Comparison of ENCODE assay signal across 14 cellular contexts in genomic region chr20:23435675-23436539, GRCh38. TPM values are rescaled to one million over a fixed set of nuclear protein-coding genes. Genes with fewer than 3 reads are reported as not detected.
DNase-seq lines count a peak whose midpoint lies in the region; ATAC-seq, FAIRE-seq and TF ChIP-seq lines count a peak whose summit lies in the region.
"Had no signal": no experiment of that assay in that cellular context is flagged by ENCODE, and none has a peak within 500 bp of the region (broad histone marks: within the 10 kb centered on the region; RNA-seq: fewer than 3 reads in every experiment).

No MANE protein-coding gene starts in this region.

- no peak overlapping the region for H3K27ac ChIP-seq in DND-41 (ENCODE audit: low read length)
- H3K27ac ChIP-seq in kidney (ENCODE audit: low read depth in 2 of 2, low read length in 2 of 2) = no peak overlapping the region

- no peak for TF ChIP-seq CTCF in DND-41 (IDR thresholded peaks at IDR 0.05; ENCODE audit: borderline replicate concordance, extremely low read depth, low read length, poor library complexity, severe bottlenecking)
- no peak for TF ChIP-seq CTCF in mucosa of descending colon (IDR thresholded peaks at IDR 0.05)
- no peak for TF ChIP-seq CTCF in kidney (IDR thresholded peaks at IDR 0.05; ENCODE audit: borderline replicate concordance, extremely low read depth, insufficient read depth)

- FAIRE-seq in kidney (lab: Jason Lieb, UNC) = no peak

- DNase-seq in DND-41 (no peak), NCI-H2196 treated with DMSO at 0.1 percent for 48 hours (lab: John Stamatoyannopoulos, UW; ENCODE audit: unreplicated experiment) (peak; percentile 60), cerebellar nuclear complex (lab: John Stamatoyannopoulos, UW) (peak; percentile 21 to 74), mucosa of descending colon (peak in 2 of 3 donors; percentile 62 to 68), Kasumi-1 (lab: John Stamatoyannopoulos, UW) (no peak), kidney (no peak)
- DNase-seq: effector memory CD4-positive, alpha-beta T cell; H7; mesendoderm; T-helper 17 cell had no signal

- no peak overlapping the region for H3K4me3 ChIP-seq in DND-41 (ENCODE audit: low read depth in 1 of 2, low read length in 2 of 2)
- no peak overlapping the region for H3K4me3 ChIP-seq in mucosa of descending colon
- no peak overlapping the region for H3K4me3 ChIP-seq in kidney (ENCODE audit: low read length in 2 of 2)

- intact Hi-C loops in mucosa of descending colon (cut with DNase I, micrococcal nuclease) (no loop called here), kidney (cut with DNase I) (no loop called here)

- H3K4me2 ChIP-seq in DND-41 (ENCODE audit: insufficient read depth, low read length) = no peak overlapping the region

- no peaks in the 10 kb centered on the region for H3K9me3 ChIP-seq in DND-41 (ENCODE audit: insufficient read depth, low read length, severe bottlenecking)
- H3K9me3 ChIP-seq in mucosa of descending colon = no peaks in the 10 kb centered on the region
- no peaks in the 10 kb centered on the region for H3K9me3 ChIP-seq in kidney (ENCODE audit: control insufficient read depth in 1 of 2, low read length in 2 of 2)

- H3K4me1 ChIP-seq in DND-41 (ENCODE audit: insufficient read depth, low read length) (no peaks in the 10 kb centered on the region), mucosa of descending colon (ENCODE audit: low read depth) (peaks cover 3% of the 10 kb centered on the region), kidney (ENCODE audit: control insufficient read depth in 1 of 2, insufficient read depth in 1 of 2, low read depth in 1 of 2, low read length in 2 of 2) (peaks cover 0 to 2% of the 10 kb centered on the region in 2 donors)

- H3K79me2 ChIP-seq in DND-41 (ENCODE audit: insufficient read depth, low read length) = no peaks in the 10 kb centered on the region

- 0 out of 2 replicates have a peak overlapping the region, but pooled peaks have one; percentile 9 for H2AFZ ChIP-seq in DND-41 (ENCODE audit: low read depth, low read length)

- H3K27me3 ChIP-seq in DND-41 (ENCODE audit: insufficient read depth, low read length, poor library complexity) = peaks cover 12% of the 10 kb centered on the region

- H4K20me1 ChIP-seq in DND-41 (ENCODE audit: insufficient read depth, low read length) = no peaks in the 10 kb centered on the region

- H3K36me3 ChIP-seq in DND-41 (ENCODE audit: insufficient read depth, low read length) (no peaks in the 10 kb centered on the region), mucosa of descending colon (ENCODE audit: low read depth) (no peaks in the 10 kb centered on the region), kidney (ENCODE audit: control insufficient read depth in 1 of 2, insufficient read depth in 2 of 2, low read length in 2 of 2) (no peaks in the 10 kb centered on the region)

- H3K9ac ChIP-seq in DND-41 (ENCODE audit: low read depth, low read length) = no peak overlapping the region
- H3K9ac ChIP-seq in kidney (ENCODE audit: low read length in 2 of 2) = no peak overlapping the region

- ATAC-seq in DND-41 (ENCODE audit: insufficient read depth, low read depth) = no peak
- peak; percentile 72 for ATAC-seq in mucosa of descending colon
- ATAC-seq in HG02642 (IDR thresholded peaks at IDR 0.05; ENCODE audit: poor library complexity, unreplicated experiment) = no peak
- ATAC-seq in GM19328 (IDR thresholded peaks at IDR 0.05; ENCODE audit: unreplicated experiment) = no peak
- ATAC-seq: T-helper 17 cell had no signal

RNA-seq across cellular contexts. Expression of gene CSTL1, which starts 3.6 kb away (rescaled TPM):
- total RNA-seq in mucosa of descending colon = not detected
- total RNA-seq in kidney = not detected
- polyA plus RNA-seq in kidney (ENCODE audit: insufficient read depth, low read depth, low replicate concordance) = not detected
- total RNA-seq: H7, T-helper 17 cell, ureter had no signal
- polyA plus RNA-seq: BJ had no signal

RNA-seq across cellular contexts. Expression of gene NAPB, which starts 14.6 kb away (rescaled TPM):
- total RNA-seq in mucosa of descending colon (10 to 100 TPM in 1 of 3 donors, 1 to 10 TPM in 2; 8.2 to 22.8 (median 8.9) TPM), kidney (9.6 TPM)
- 5.3 TPM for polyA plus RNA-seq in kidney (ENCODE audit: insufficient read depth, low read depth, low replicate concordance)

RNA-seq across cellular contexts. Expression of gene CST11, which starts 16.8 kb away (rescaled TPM):
- total RNA-seq in mucosa of descending colon = not detected
- not detected for total RNA-seq in kidney
- not detected for polyA plus RNA-seq in kidney (ENCODE audit: insufficient read depth, low read depth, low replicate concordance)
- total RNA-seq: H7, T-helper 17 cell, ureter had no signal
- polyA plus RNA-seq: BJ had no signal

RNA-seq across cellular contexts. Expression of gene CST8, which starts 55.0 kb away (rescaled TPM):
- total RNA-seq in mucosa of descending colon (not detected), kidney (not detected)
- not detected for polyA plus RNA-seq in kidney (ENCODE audit: insufficient read depth, low read depth, low replicate concordance)
- total RNA-seq: H7, T-helper 17 cell, ureter had no signal
- polyA plus RNA-seq: BJ had no signal

Comparison
In these comparisons a context has a peak if more than half of its experiments do, and no peak if none do; other contexts are left out.
1. DNase-seq: peak in NCI-H2196 treated with DMSO at 0.1 percent for 48 hours (single experiment), cerebellar nuclear complex (2 of 2) and mucosa of descending colon (2 of 3); none in DND-41 (single experiment), Kasumi-1 (0 of 2) and kidney (single experiment).